In genomic region chr2:43104763-43105162, GRCh38 we compare ENCODE assay signal across 1 cellular context.
TF ChIP-seq lines count a peak whose summit lies in the region.

No MANE protein-coding gene starts in this region.

TF ChIP-seq in HepG2, 621 proteins besides CTCF, POLR2A, EP300 and RAD21 (continued from another document):
- TF ChIP-seq PRDM15 (CRISPR knock-in tag; IDR thresholded peaks at IDR 0.05) (no peak), RERE (CRISPR knock-in tag; IDR thresholded peaks at IDR 0.05; ENCODE audit: low read depth) (no peak), ZNF687 (CRISPR knock-in tag; IDR thresholded peaks at IDR 0.05) (peak; percentile 37; the same call in 1 of the 2 replicates), ZSCAN20 (CRISPR knock-in tag; IDR thresholded peaks at IDR 0.05; ENCODE audit: borderline replicate concordance) (no peak), XBP1 (CRISPR knock-in tag; IDR thresholded peaks at IDR 0.05) (no peak), MTF2 (CRISPR knock-in tag; IDR thresholded peaks at IDR 0.05; ENCODE audit: borderline replicate concordance) (no peak)
